In the genomic region with DNA sequence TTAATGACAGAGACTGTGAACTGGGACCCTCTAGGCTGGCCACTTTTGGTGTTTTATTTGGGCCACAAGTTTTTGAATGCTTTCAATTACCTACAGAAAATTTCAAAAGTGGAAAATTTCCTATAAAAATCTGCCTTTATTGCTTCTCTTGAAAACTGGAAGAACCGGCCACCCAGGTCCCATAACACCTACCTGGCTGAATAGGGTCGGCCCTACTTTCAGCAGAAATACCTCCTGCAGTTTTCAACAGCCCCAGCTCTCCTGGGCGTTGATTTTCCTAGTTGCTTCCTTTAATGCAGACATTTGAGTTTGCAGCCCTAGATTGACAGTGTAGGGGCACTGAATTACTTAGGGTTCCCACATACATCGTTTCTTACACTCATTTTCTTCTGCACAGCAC, we compare ENCODE assay signal across 1 cellular context.
TF ChIP-seq lines count a peak whose summit lies in the region.

No MANE protein-coding gene starts in this region.

TF ChIP-seq in IMR-90, 13 proteins besides CTCF, POLR2A, EP300 and RAD21:
- no peak for TF ChIP-seq RFX5 (IDR thresholded peaks at IDR 0.05; ENCODE audit: low read depth, low read length)
- no peak for TF ChIP-seq BHLHE40 (IDR thresholded peaks at IDR 0.05; ENCODE audit: low read depth, low read length)
- TF ChIP-seq MAFK (IDR thresholded peaks at IDR 0.05; ENCODE audit: low read depth, low read length) = no peak
- no peak for TF ChIP-seq SMC3 (IDR thresholded peaks at IDR 0.05; ENCODE audit: low read depth, low read length)
- TF ChIP-seq CEBPB (IDR thresholded peaks at IDR 0.05; ENCODE audit: low read depth, low read length) = no peak
- TF ChIP-seq RCOR1 (IDR thresholded peaks at IDR 0.05; ENCODE audit: insufficient replicate concordance, low read length) = no peak
- TF ChIP-seq, protein P1, sequence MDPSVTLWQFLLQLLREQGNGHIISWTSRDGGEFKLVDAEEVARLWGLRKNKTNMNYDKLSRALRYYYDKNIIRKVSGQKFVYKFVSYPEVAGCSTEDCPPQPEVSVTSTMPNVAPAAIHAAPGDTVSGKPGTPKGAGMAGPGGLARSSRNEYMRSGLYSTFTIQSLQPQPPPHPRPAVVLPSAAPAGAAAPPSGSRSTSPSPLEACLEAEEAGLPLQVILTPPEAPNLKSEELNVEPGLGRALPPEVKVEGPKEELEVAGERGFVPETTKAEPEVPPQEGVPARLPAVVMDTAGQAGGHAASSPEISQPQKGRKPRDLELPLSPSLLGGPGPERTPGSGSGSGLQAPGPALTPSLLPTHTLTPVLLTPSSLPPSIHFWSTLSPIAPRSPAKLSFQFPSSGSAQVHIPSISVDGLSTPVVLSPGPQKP (IDR thresholded peaks at IDR 0.05; ENCODE audit: borderline replicate concordance, low read depth, low read length) = no peak
- TF ChIP-seq CHD1 (IDR thresholded peaks at IDR 0.05; ENCODE audit: low read depth, low read length) = no peak
- TF ChIP-seq FOS (IDR thresholded peaks at IDR 0.05; ENCODE audit: low read depth, low read length) = no peak
- no peak for TF ChIP-seq NFE2L2 (IDR thresholded peaks at IDR 0.05; ENCODE audit: low read depth, low read length)
- TF ChIP-seq MAZ (IDR thresholded peaks at IDR 0.05; ENCODE audit: borderline replicate concordance, low read depth, low read length) = no peak
- no peak for TF ChIP-seq MXI1 (IDR thresholded peaks at IDR 0.05; ENCODE audit: borderline replicate concordance, low read depth, low read length)
- TF ChIP-seq, protein P2, sequence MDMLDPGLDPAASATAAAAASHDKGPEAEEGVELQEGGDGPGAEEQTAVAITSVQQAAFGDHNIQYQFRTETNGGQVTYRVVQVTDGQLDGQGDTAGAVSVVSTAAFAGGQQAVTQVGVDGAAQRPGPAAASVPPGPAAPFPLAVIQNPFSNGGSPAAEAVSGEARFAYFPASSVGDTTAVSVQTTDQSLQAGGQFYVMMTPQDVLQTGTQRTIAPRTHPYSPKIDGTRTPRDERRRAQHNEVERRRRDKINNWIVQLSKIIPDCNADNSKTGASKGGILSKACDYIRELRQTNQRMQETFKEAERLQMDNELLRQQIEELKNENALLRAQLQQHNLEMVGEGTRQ (IDR thresholded peaks at IDR 0.05; ENCODE audit: low read depth, low read length) = no peak
